Comparison of ENCODE assay signal across 30 cellular contexts in the genomic region with DNA sequence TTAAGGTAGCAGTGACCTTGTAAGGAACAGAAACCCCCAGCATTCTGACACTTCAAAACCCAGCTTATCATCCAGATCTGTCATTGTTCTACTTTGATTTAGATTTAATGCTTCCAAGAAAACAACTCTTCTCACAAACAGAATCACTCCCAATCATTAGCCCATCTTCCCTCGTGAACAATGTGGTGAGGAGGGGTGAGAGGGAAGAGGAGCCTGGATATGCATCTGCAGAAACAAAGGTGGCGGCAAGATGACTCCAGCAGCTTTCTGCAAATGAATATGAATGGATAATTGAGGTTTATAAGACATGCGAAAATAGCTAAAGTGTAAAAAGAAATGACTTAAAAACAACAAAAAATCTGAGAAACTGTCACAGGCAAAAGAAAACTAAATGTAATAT.
"Had no signal": no experiment of that assay in that cellular context is flagged by ENCODE, and none has a peak within 500 bp of the region (broad histone marks: within the 10 kb centered on the region; RNA-seq: fewer than 3 reads in every experiment).

No MANE protein-coding gene starts in this region.

- H3K4me1 Mint-ChIP-seq: naive B cell had no signal

- H3K4me3 Mint-ChIP-seq: endodermal cell; natural killer cell treated with Interleukin-12 subunit alpha and Interleukin-12 subunit beta and Interleukin-15 and Interleukin-18, amount 100 ng/mL, for 72 hours had no signal

- H3K79me2 ChIP-seq: hepatocyte, parathyroid adenoma had no signal

- H3K4me1 ChIP-seq: esophagus muscularis mucosa, foreskin keratinocyte, gastroesophageal sphincter, heart left ventricle, lower lobe of right lung, parathyroid adenoma, right atrium auricular region, stomach, thyroid gland, vagina had no signal

- H3K36me3 ChIP-seq: esophagus muscularis mucosa, gastroesophageal sphincter, heart left ventricle, lower lobe of right lung, neutrophil, right atrium auricular region, stomach, thyroid gland, vagina had no signal

- H3K9me3 ChIP-seq: esophagus muscularis mucosa, gastroesophageal sphincter, lower lobe of right lung, mucosa of descending colon, neutrophil, right atrium auricular region, stomach, thyroid gland, vagina had no signal

- H3K4me3 ChIP-seq: dorsolateral prefrontal cortex, esophagus muscularis mucosa, gastroesophageal sphincter, heart left ventricle, hepatocyte, lower lobe of right lung, mucosa of descending colon, right atrium auricular region, smooth muscle cell, stomach, thyroid gland, vagina had no signal

- H2AFZ ChIP-seq: hepatocyte, parathyroid adenoma had no signal

- H3K4me2 ChIP-seq: hepatocyte, smooth muscle cell had no signal

- H3K9ac ChIP-seq: parathyroid adenoma had no signal

- FAIRE-seq: colon, islet of Langerhans had no signal

- H3K36me3 Mint-ChIP-seq: naive B cell; natural killer cell treated with Interleukin-12 subunit alpha and Interleukin-12 subunit beta and Interleukin-15 and Interleukin-18, amount 100 ng/mL, for 72 hours had no signal

- H3K27me3 ChIP-seq: dorsolateral prefrontal cortex, esophagus muscularis mucosa, foreskin keratinocyte, gastroesophageal sphincter, heart left ventricle, hepatocyte, neutrophil, right atrium auricular region, stomach, thyroid gland, vagina had no signal

- H3K27ac Mint-ChIP-seq: endodermal cell; naive B cell; natural killer cell treated with Interleukin-12 subunit alpha and Interleukin-12 subunit beta and Interleukin-15 and Interleukin-18, amount 100 ng/mL, for 72 hours; progenitor cell of endocrine pancreas had no signal

- DNase-seq: dorsolateral prefrontal cortex; effector CD8-positive, alpha-beta T cell; endodermal cell; foreskin keratinocyte; heart left ventricle; left ventricle myocardium superior; lower lobe of right lung; mucosa of descending colon; naive B cell; stimulated activated CD4-positive, alpha-beta T cell treated with anti-CD3 and anti-CD28 coated beads, Interleukin-12 subunit alpha, Interleukin-12 subunit beta, amount 100 ng/mL, for 4 hours; stimulated activated CD4-positive, alpha-beta T cell treated with anti-CD3 and anti-CD28 coated beads, Interleukin-1b, Interleukin-23, amount 100 ng/mL, for 48 hours; stimulated activated CD4-positive, alpha-beta T cell treated with anti-CD3 and anti-CD28 coated beads, Interleukin-4, amount 100 ng/mL, for 1 hour; stimulated activated CD8-positive, alpha-beta memory T cell treated with anti-CD3 and anti-CD28 coated beads, Interleukin-4, amount 100 ng/mL, for 48 hours; stimulated activated naive CD4-positive, alpha-beta T cell treated with Interleukin-2 at 50 U/mL for 16 hours; stomach; thyroid gland; trophoblast cell had no signal

- H3K9me3 Mint-ChIP-seq: endodermal cell had no signal

- ATAC-seq: foreskin keratinocyte; gastroesophageal sphincter; heart left ventricle; left ventricle myocardium superior; lower lobe of right lung; mucosa of descending colon; natural killer cell treated with Interleukin-12 subunit alpha and Interleukin-12 subunit beta and Interleukin-15 and Interleukin-18, amount 100 ng/mL, for 72 hours; sciatic nerve had no signal

- H3K27ac ChIP-seq: dorsolateral prefrontal cortex, esophagus muscularis mucosa, foreskin keratinocyte, gastroesophageal sphincter, heart left ventricle, hepatocyte, lower lobe of right lung, neutrophil, parathyroid adenoma, right atrium auricular region, stomach, thyroid gland, vagina had no signal

- H3K27me3 Mint-ChIP-seq: naive B cell; natural killer cell treated with Interleukin-12 subunit alpha and Interleukin-12 subunit beta and Interleukin-15 and Interleukin-18, amount 100 ng/mL, for 72 hours; progenitor cell of endocrine pancreas had no signal
